9 cellular contexts compared by ENCODE assay signal in the genomic region with DNA sequence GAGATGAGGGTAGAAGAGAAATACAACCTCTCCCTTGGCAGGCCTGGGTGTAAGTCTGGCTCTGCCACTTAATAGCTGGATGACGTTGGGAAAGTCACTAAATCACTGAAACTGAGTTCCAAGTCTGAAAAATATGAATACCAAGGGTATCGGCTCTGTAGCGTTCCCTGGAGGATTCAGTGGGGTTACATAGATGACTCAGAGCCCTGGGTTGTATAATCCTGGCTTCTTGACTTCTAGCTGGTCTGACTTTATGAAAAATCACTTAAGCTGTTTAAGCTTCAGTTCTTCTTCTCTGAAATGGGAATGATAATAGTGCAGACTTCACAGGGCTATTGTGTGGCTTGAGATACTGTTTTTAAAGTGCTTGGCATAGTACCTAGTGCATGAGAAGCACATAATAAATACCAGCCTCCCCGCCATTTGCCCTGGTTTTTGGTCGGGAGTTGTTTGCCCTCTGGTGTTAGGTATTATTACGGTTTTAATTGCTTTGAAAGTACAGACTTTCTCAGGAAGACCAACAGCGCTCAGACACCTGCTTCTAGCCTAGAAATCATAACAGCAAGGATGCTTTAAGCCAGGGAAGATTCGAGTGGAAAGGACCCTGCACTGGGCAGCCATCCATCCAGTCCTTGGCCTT. TPM values are rescaled to one million over a fixed set of nuclear protein-coding genes. Genes with fewer than 3 reads are reported as not detected.
DNase-seq lines count a peak whose midpoint lies in the region; TF ChIP-seq lines count a peak whose summit lies in the region.
"Had no signal": no experiment of that assay in that cellular context is flagged by ENCODE, and none has a peak within 500 bp of the region (broad histone marks: within the 10 kb centered on the region; RNA-seq: fewer than 3 reads in every experiment).

No MANE protein-coding gene starts in this region.

- H3K27ac ChIP-seq in liver (ENCODE audit: low read depth in 1 of 2, low read length in 2 of 2) (no peak overlapping the region), esophagus squamous epithelium (no peak overlapping the region)

- CTCF ChIA-PET in activated CD4-positive, alpha-beta T cell treated with anti-CD3 and anti-CD28 coated beads, Interleukin-2, amount 10 ng/mL, durations not matched to agents 7 days and 5 days (lab: Charles Lee), result interaction anchor here (1.3 to 1.7 kb wide), 2 partner anchors 23 to 434 kb away, joined by 3 read pairs; no protein-coding TSS in a partner anchor

- peaks cover 6% of the 10 kb centered on the region for H3K4me1 Mint-ChIP-seq in HFFc6 (ENCODE audit: low read depth)
- H3K4me1 Mint-ChIP-seq in activated CD4-positive, alpha-beta T cell treated with anti-CD3 and anti-CD28 coated beads, Interleukin-2, amount 10 ng/mL, durations not matched to agents 7 days and 5 days, result peaks cover 71% of the 10 kb centered on the region

- H3K9me3 Mint-ChIP-seq in HFFc6, result no peaks in the 10 kb centered on the region
- peaks cover 4% of the 10 kb centered on the region for H3K9me3 Mint-ChIP-seq in activated CD4-positive, alpha-beta T cell treated with anti-CD3 and anti-CD28 coated beads, Interleukin-2, amount 10 ng/mL, durations not matched to agents 7 days and 5 days

- DNase-seq in DMS 273 (lab: John Stamatoyannopoulos, UW; ENCODE audit: unreplicated experiment) (peak; percentile 36), DMS 273 treated with DMSO at 0.1 percent for 48 hours (lab: John Stamatoyannopoulos, UW) (no peak), HFFc6 (peak; percentile 11), SW480 (ENCODE audit: low spot score) (no peak), esophagus squamous epithelium (lab: John Stamatoyannopoulos, UW) (no peak)
- DNase-seq in activated CD4-positive, alpha-beta T cell treated with anti-CD3 and anti-CD28 coated beads, Interleukin-2, amount 10 ng/mL, durations not matched to agents 7 days and 5 days, result peak; percentile 28
- DNase-seq in activated effector memory CD4-positive, alpha-beta T cell treated with Interleukin-2 at 50 U/mL for 16 hours, result no peak

- no peak overlapping the region for H3K9ac ChIP-seq in liver (ENCODE audit: low read depth in 1 of 2, low read length in 2 of 2)

- no peaks in the 10 kb centered on the region for H3K36me3 ChIP-seq in liver (ENCODE audit: control insufficient read depth in 4 of 4, insufficient read depth in 3 of 4, low read depth in 1 of 4, low read length in 3 of 4)
- H3K36me3 ChIP-seq in esophagus squamous epithelium, result no peaks in the 10 kb centered on the region

- peak; percentile 54 to 67 for TF ChIP-seq RAD21 in liver (IDR thresholded peaks at IDR 0.05)

- H3K27me3 ChIP-seq in liver (ENCODE audit: control insufficient read depth in 4 of 4, insufficient read depth in 4 of 4, low read length in 3 of 4) (no peaks in the 10 kb centered on the region), esophagus squamous epithelium (no peaks in the 10 kb centered on the region)

- POLR2A ChIA-PET in activated CD4-positive, alpha-beta T cell treated with anti-CD3 and anti-CD28 coated beads, Interleukin-2, amount 10 ng/mL, durations not matched to agents 7 days and 5 days (lab: Charles Lee), result no interaction called here

- peak; percentile 62 for TF ChIP-seq CTCF in HFFc6 (IDR thresholded peaks at IDR 0.05)
- no peak for TF ChIP-seq CTCF in liver (IDR thresholded peaks at IDR 0.05; ENCODE audit: low read depth, low read length, missing input control)
- TF ChIP-seq CTCF in esophagus squamous epithelium (IDR thresholded peaks at IDR 0.05), result no peak

- 66% methylated on average over 8 of the region's 8 CpGs for WGBS in liver
- 40 to 51% methylated on average over 6 to 8 of the region's 8 CpGs for WGBS in esophagus squamous epithelium, 2 donors

- no peak overlapping the region for H3K4me3 ChIP-seq in liver (ENCODE audit: low read depth in 1 of 3, low read length in 3 of 3)
- no peak overlapping the region for H3K4me3 ChIP-seq in esophagus squamous epithelium
- H3K4me3 ChIP-seq: lung had no signal

- peaks cover 4% of the 10 kb centered on the region for H3K27me3 Mint-ChIP-seq in HFFc6 (ENCODE audit: insufficient read depth)
- H3K27me3 Mint-ChIP-seq in activated CD4-positive, alpha-beta T cell treated with anti-CD3 and anti-CD28 coated beads, Interleukin-2, amount 10 ng/mL, durations not matched to agents 7 days and 5 days, result no peaks in the 10 kb centered on the region

- intact Hi-C loops in esophagus squamous epithelium (cut with DNase I), result no loop called here

- H3K27ac Mint-ChIP-seq in HFFc6, result no peak overlapping the region
- peak overlapping the region; percentile 96 for H3K27ac Mint-ChIP-seq in activated CD4-positive, alpha-beta T cell treated with anti-CD3 and anti-CD28 coated beads, Interleukin-2, amount 10 ng/mL, durations not matched to agents 7 days and 5 days

- no peak for TF ChIP-seq POLR2A in esophagus squamous epithelium (IDR thresholded peaks at IDR 0.05)

- no peaks in the 10 kb centered on the region for H3K9me3 ChIP-seq in liver (ENCODE audit: control insufficient read depth in 4 of 4, low read length in 3 of 4)
- H3K9me3 ChIP-seq in esophagus squamous epithelium, result no peaks in the 10 kb centered on the region

- H3K4me1 ChIP-seq in liver (ENCODE audit: control insufficient read depth in 4 of 4, insufficient read depth in 4 of 4, low read length in 3 of 4) (no peaks in the 10 kb centered on the region), esophagus squamous epithelium (no peaks in the 10 kb centered on the region)

- H3K4me3 Mint-ChIP-seq in HFFc6, result no peak overlapping the region
- H3K4me3 Mint-ChIP-seq in activated CD4-positive, alpha-beta T cell treated with anti-CD3 and anti-CD28 coated beads, Interleukin-2, amount 10 ng/mL, durations not matched to agents 7 days and 5 days, result no peak overlapping the region

- H3K36me3 Mint-ChIP-seq in HFFc6 (ENCODE audit: low read depth), result no peaks in the 10 kb centered on the region
- peaks cover 90% of the 10 kb centered on the region for H3K36me3 Mint-ChIP-seq in activated CD4-positive, alpha-beta T cell treated with anti-CD3 and anti-CD28 coated beads, Interleukin-2, amount 10 ng/mL, durations not matched to agents 7 days and 5 days (ENCODE audit: low read depth)

TF ChIP-seq in liver, 16 proteins besides CTCF, POLR2A, EP300 and RAD21:
- no peak for TF ChIP-seq TAF1 (conservative IDR thresholded peaks at IDR 0.05)
- no peak for TF ChIP-seq JUND (IDR thresholded peaks at IDR 0.05)
- TF ChIP-seq NR2F2 (IDR thresholded peaks at IDR 0.05), result no peak

RNA-seq across cellular contexts. Expression of a gene that starts 43.0 kb away (rescaled TPM):
- total RNA-seq in HFFc6 (2021; fragmentation: NEBNext Ultra II Directional; extraction: Animal tissue kit (Norgen Biotek cat#: 25700)), result 10 to 100 TPM in 3 of 6 experiments, 1 to 10 TPM in 3; 7.1 to 20.0 (median 9.7) TPM
- total RNA-seq in activated CD4-positive, alpha-beta T cell treated with anti-CD3 and anti-CD28 coated beads, Interleukin-2, amount 10 ng/mL, durations not matched to agents 7 days and 5 days, result 100 to 1,000 TPM; 452 to 606 TPM
- total RNA-seq in liver (10 to 100 TPM; 12.6 to 34.1 TPM), esophagus squamous epithelium (10 to 100 TPM in 1 of 4 donors, 1 to 10 TPM in 3; 4.2 to 10.3 (median 8.1) TPM)
- polyA plus RNA-seq in liver, result 10 to 100 TPM; 22.3 to 38.9 TPM

Comparison
In these comparisons a context has a peak if more than half of its experiments do, and no peak if none do; other contexts are left out.
1. DNase-seq: peak in DMS 273 (single experiment), HFFc6 (single experiment) and activated CD4-positive, alpha-beta T cell treated with anti-CD3 and anti-CD28 coated beads, Interleukin-2, amount 10 ng/mL, durations not matched to agents 7 days and 5 days (single experiment); none in DMS 273 treated with DMSO at 0.1 percent for 48 hours (single experiment), SW480 (single experiment), esophagus squamous epithelium (single experiment) and activated effector memory CD4-positive, alpha-beta T cell treated with Interleukin-2 at 50 U/mL for 16 hours (single experiment).
2. RNA of a gene that starts 43.0 kb away (total RNA-seq): 452 to 606 TPM in activated CD4-positive, alpha-beta T cell treated with anti-CD3 and anti-CD28 coated beads, Interleukin-2, amount 10 ng/mL, durations not matched to agents 7 days and 5 days; 12.6 to 34.1 TPM in liver, 7.1 to 20.0 TPM in HFFc6 and 4.2 to 10.3 TPM in esophagus squamous epithelium; every median in the first group is over 10 times any median in the second.